Comparison of ENCODE assay signal across 8 cellular contexts in genomic region chr1:3530931-3531818, GRCh38.
DNase-seq lines count a peak whose midpoint lies in the region; ATAC-seq, FAIRE-seq and TF ChIP-seq lines count a peak whose summit lies in the region.

No MANE protein-coding gene starts in this region.

- H4K20me1 ChIP-seq in endothelial cell of umbilical vein (replicated peaks; ENCODE audit: control insufficient read depth, extremely low read depth, insufficient read depth, low read length), result no peaks in the 10 kb centered on the region

- H3K79me2 ChIP-seq in endothelial cell of umbilical vein (ENCODE audit: control insufficient read depth, insufficient read depth, low read length), result peaks cover 4% of the 10 kb centered on the region

- H3K27me3 Mint-ChIP-seq in activated CD8-positive, alpha-beta memory T cell treated with anti-CD3 and anti-CD28 coated beads, Interleukin-2, amount 10 ng/mL, durations not matched to agents 7 days and 5 days, result no peaks in the 10 kb centered on the region

- no peaks in the 10 kb centered on the region for H3K36me3 Mint-ChIP-seq in activated CD8-positive, alpha-beta memory T cell treated with anti-CD3 and anti-CD28 coated beads, Interleukin-2, amount 10 ng/mL, durations not matched to agents 7 days and 5 days

- CTCF ChIA-PET in activated CD8-positive, alpha-beta memory T cell treated with anti-CD3 and anti-CD28 coated beads, Interleukin-2, amount 10 ng/mL, durations not matched to agents 7 days and 5 days (lab: Charles Lee), result interaction anchor here (1.4 kb wide), 1 partner anchor 41 kb away, joined by 5 read pairs; no protein-coding TSS in a partner anchor
- CTCF ChIA-PET in endothelial cell of umbilical vein (lab: Charles Lee), result interaction anchor here (1.1 to 3.0 kb wide), 6 partner anchors 13 to 193 kb away, joined by 3 to 13 read pairs (median 6); no protein-coding TSS in a partner anchor

- H3K9ac ChIP-seq in endothelial cell of umbilical vein (replicated peaks; ENCODE audit: extremely low read depth, insufficient read depth, low read length) (peak overlapping the region; percentile 72), mucosa of stomach (ENCODE audit: low read length) (peak overlapping the region; percentile 66)

- H2AFZ ChIP-seq in endothelial cell of umbilical vein (ENCODE audit: low read depth, low read length), result peak overlapping the region; percentile 68

- TF ChIP-seq POLR2A in endothelial cell of umbilical vein (IDR thresholded peaks at IDR 0.05; ENCODE audit: low read depth, low read length), result peak; percentile 85

- H3K9me3 ChIP-seq in endothelial cell of umbilical vein (replicated peaks; ENCODE audit: control insufficient read depth, insufficient read depth, low read length) (no peaks in the 10 kb centered on the region), mucosa of stomach (ENCODE audit: control insufficient read depth, low read length) (no peaks in the 10 kb centered on the region)

- TF ChIP-seq CTCF in endothelial cell of umbilical vein (IDR thresholded peaks at IDR 0.05; ENCODE audit: extremely low read depth in 1 of 2, insufficient read depth in 1 of 2, low read depth in 1 of 2, low read length in 2 of 2), result no peak

- peak overlapping the region; percentile 91 for H3K4me2 ChIP-seq in endothelial cell of umbilical vein (ENCODE audit: insufficient read depth, low read length)

- peak; percentile 85 for ATAC-seq in activated CD8-positive, alpha-beta memory T cell treated with anti-CD3 and anti-CD28 coated beads, Interleukin-2, amount 10 ng/mL, durations not matched to agents 7 days and 5 days
- no peak for ATAC-seq in HG03378 (IDR thresholded peaks at IDR 0.05; ENCODE audit: unreplicated experiment)
- no peak for ATAC-seq in GM19463 (IDR thresholded peaks at IDR 0.05; ENCODE audit: unreplicated experiment)

- H3K4me3 ChIP-seq in endothelial cell of umbilical vein (replicated peaks in 1 of 3; ENCODE audit: insufficient read depth in 1 of 3, low read depth in 1 of 3, low read length in 3 of 3) (peak overlapping the region; percentile 50 to 89 (median 77)), mucosa of stomach (ENCODE audit: low read length) (no peak overlapping the region)

- H3K9me3 Mint-ChIP-seq in activated CD8-positive, alpha-beta memory T cell treated with anti-CD3 and anti-CD28 coated beads, Interleukin-2, amount 10 ng/mL, durations not matched to agents 7 days and 5 days (ENCODE audit: low read depth), result no peaks in the 10 kb centered on the region

- no TSS peak for BruUV-seq in endothelial cell of umbilical vein (replicated peaks; lab: Mats Ljungman, UMichigan)

- no peaks in the 10 kb centered on the region for H3K9me1 ChIP-seq in endothelial cell of umbilical vein (replicated peaks; ENCODE audit: control insufficient read depth, extremely low read depth, insufficient read depth, low read length)

- peak; percentile 90 for DNase-seq in EH (ENCODE audit: low read depth)
- peak; percentile 67 for DNase-seq in NCI-H460 (ENCODE audit: extremely low read depth, low read depth)
- peak; percentile 83 for DNase-seq in activated CD8-positive, alpha-beta memory T cell treated with anti-CD3 and anti-CD28 coated beads, Interleukin-2, amount 10 ng/mL, durations not matched to agents 7 days and 5 days
- peak; percentile 54 for DNase-seq in endothelial cell of umbilical vein (ENCODE audit: low read depth, low spot score)
- DNase-seq in stimulated activated CD8-positive, alpha-beta memory T cell treated with anti-CD3 and anti-CD28 coated beads, Interleukin-4, amount 100 ng/mL, for 1 hour (ENCODE audit: low read depth in 2 of 2, low spot score in 1 of 2), result peak; percentile 36 to 56

- no peaks in the 10 kb centered on the region for H3K36me3 ChIP-seq in endothelial cell of umbilical vein (ENCODE audit: control insufficient read depth in 2 of 2, extremely low read depth in 1 of 2, insufficient read depth in 2 of 2, low read length in 2 of 2)
- no peaks in the 10 kb centered on the region for H3K36me3 ChIP-seq in mucosa of stomach (ENCODE audit: control insufficient read depth, insufficient read depth, low read length)

- dilution Hi-C loops in endothelial cell of umbilical vein (cut with MboI; ENCODE audit: extremely low pct_ligation_motif_present, low sequenced_read_pairs), result no loop called here

- no peaks in the 10 kb centered on the region for H3K27me3 ChIP-seq in endothelial cell of umbilical vein (ENCODE audit: control insufficient read depth in 2 of 2, insufficient read depth in 2 of 2, low read length in 2 of 2)
- H3K27me3 ChIP-seq in mucosa of stomach (ENCODE audit: control insufficient read depth, insufficient read depth, low read length), result peaks cover 14% of the 10 kb centered on the region

- peak; percentile 79 for FAIRE-seq in endothelial cell of umbilical vein (lab: Jason Lieb, UNC)

- peaks cover 4% of the 10 kb centered on the region for H3K4me1 Mint-ChIP-seq in activated CD8-positive, alpha-beta memory T cell treated with anti-CD3 and anti-CD28 coated beads, Interleukin-2, amount 10 ng/mL, durations not matched to agents 7 days and 5 days

- H3K27ac ChIP-seq in endothelial cell of umbilical vein (ENCODE audit: insufficient read depth, low read depth, low read length), result no peak overlapping the region

- H3K4me1 ChIP-seq in endothelial cell of umbilical vein (ENCODE audit: control insufficient read depth, extremely low read depth, insufficient read depth, low read length), result peaks cover 11% of the 10 kb centered on the region
- peaks cover 21% of the 10 kb centered on the region for H3K4me1 ChIP-seq in mucosa of stomach (ENCODE audit: control insufficient read depth, insufficient read depth, low read length)

- H3K27ac Mint-ChIP-seq in activated CD8-positive, alpha-beta memory T cell treated with anti-CD3 and anti-CD28 coated beads, Interleukin-2, amount 10 ng/mL, durations not matched to agents 7 days and 5 days, result peak overlapping the region; percentile 74

- POLR2A ChIA-PET in endothelial cell of umbilical vein (lab: Charles Lee), result no interaction called here

- peak overlapping the region; percentile 72 for H3K4me3 Mint-ChIP-seq in activated CD8-positive, alpha-beta memory T cell treated with anti-CD3 and anti-CD28 coated beads, Interleukin-2, amount 10 ng/mL, durations not matched to agents 7 days and 5 days

- intact Hi-C loops in endothelial cell of umbilical vein (cut with micrococcal nuclease), result loop anchor here (1.0 kb wide), 2 partner anchors 12 to 27 kb away; no protein-coding TSS in a partner anchor

TF ChIP-seq in endothelial cell of umbilical vein, 7 proteins besides CTCF, POLR2A, EP300 and RAD21:
- TF ChIP-seq EZH2 (IDR thresholded peaks at IDR 0.05; ENCODE audit: borderline replicate concordance, low read depth, low read length, severe bottlenecking) (no peak), FOS (IDR thresholded peaks at IDR 0.05; ENCODE audit: borderline replicate concordance, insufficient read depth, low read length) (no peak), POLR2AphosphoS5 (IDR thresholded peaks at IDR 0.05; ENCODE audit: insufficient read depth, low read depth, low read length) (peak; percentile 78), MAX (IDR thresholded peaks at IDR 0.05; ENCODE audit: insufficient read depth, insufficient read length) (peak; percentile 77)
